8 cellular contexts compared by ENCODE assay signal in genomic region chr20:38229376-38230252, GRCh38. TPM values are rescaled to one million over a fixed set of nuclear protein-coding genes. Genes with fewer than 3 reads are reported as not detected.
A peak's percentile ranks its signal among the peaks of the same experiment; 100 is the strongest.
DNase-seq lines count a peak whose midpoint lies in the region; ATAC-seq and TF ChIP-seq lines count a peak whose summit lies in the region.

No MANE protein-coding gene starts in this region.

- H3K27me3 Mint-ChIP-seq in CD8-positive, alpha-beta memory T cell = peaks cover 7 to 8% of the 10 kb centered on the region in 2 donors

- TF ChIP-seq CTCF in GM06990 (IDR thresholded peaks at IDR 0.05; ENCODE audit: insufficient read depth, low read length, poor library complexity, severe bottlenecking) (peak; percentile 52), dorsolateral prefrontal cortex (IDR thresholded peaks at IDR 0.05 in 54 of 56, conservative IDR thresholded peaks at IDR 0.05 in 2 of 56; ENCODE audit: low read depth in 1 of 56, partially characterized antibody in 56 of 56) (peak in 55 of 56 donors; percentile 31 to 72 (median 53)), ovary (IDR thresholded peaks at IDR 0.05) (peak in 2 of 3 donors; percentile 27 to 37)

- no peaks in the 10 kb centered on the region for H3K36me3 Mint-ChIP-seq in CD8-positive, alpha-beta memory T cell

- H3K36me3 ChIP-seq in GM06990 (ENCODE audit: control insufficient read depth, insufficient read depth, low read length) (no peaks in the 10 kb centered on the region), ovary (no peaks in the 10 kb centered on the region)
- no peaks in the 10 kb centered on the region for H3K36me3 ChIP-seq in CD8-positive, alpha-beta memory T cell (ENCODE audit: insufficient read depth, low read length)

- no peak overlapping the region for H3K27ac Mint-ChIP-seq in CD8-positive, alpha-beta memory T cell

- no peak overlapping the region for H3K4me3 ChIP-seq in GM06990 (replicated peaks; ENCODE audit: low read depth, low read length)
- no peak overlapping the region for H3K4me3 ChIP-seq in dorsolateral prefrontal cortex
- H3K4me3 ChIP-seq in ovary = no peak overlapping the region
- no peak overlapping the region for H3K4me3 ChIP-seq in CD8-positive, alpha-beta memory T cell (ENCODE audit: low read length)

- no peak for TF ChIP-seq EP300 in ovary (IDR thresholded peaks at IDR 0.05)

- CTCF ChIA-PET in CD8-positive, alpha-beta memory T cell (lab: Charles Lee) = interaction anchor here (1.5 kb wide), 1 partner anchor 10 kb away, joined by 5 read pairs; no protein-coding TSS in a partner anchor

- H3K27me3 ChIP-seq in GM06990 (replicated peaks; ENCODE audit: control insufficient read depth, insufficient read depth, low read length) (peaks cover 1% of the 10 kb centered on the region; the same call in 1 of the 2 replicates), dorsolateral prefrontal cortex (no peaks in the 10 kb centered on the region), ovary (no peaks in the 10 kb centered on the region)
- H3K27me3 ChIP-seq in CD8-positive, alpha-beta memory T cell (ENCODE audit: insufficient read depth, low read length, poor library complexity, severe bottlenecking) = no peaks in the 10 kb centered on the region

- H3K27ac ChIP-seq in dorsolateral prefrontal cortex = peak overlapping the region in 25 of 59 donors; percentile 1 to 82 (median 58)
- H3K27ac ChIP-seq in ovary = no peak overlapping the region
- no peak overlapping the region for H3K27ac ChIP-seq in CD8-positive, alpha-beta memory T cell (ENCODE audit: low read depth, low read length)

- H3K9me3 Mint-ChIP-seq in CD8-positive, alpha-beta memory T cell = no peaks in the 10 kb centered on the region

- H3K4me1 ChIP-seq in ovary (ENCODE audit: insufficient read depth) = no peaks in the 10 kb centered on the region
- H3K4me1 ChIP-seq in CD8-positive, alpha-beta memory T cell (ENCODE audit: insufficient read depth, low read length) = no peaks in the 10 kb centered on the region

- WGBS in ovary, 3 donors = 81 to 88% (median 85%) methylated on average over 6 of the region's 6 CpGs

- intact Hi-C loops in dorsolateral prefrontal cortex (cut with DNase I) (loop anchor here (5.0 to 10.0 kb wide), 2 partner anchors 78 to 185 kb away; no protein-coding TSS in a partner anchor), ovary (cut with DNase I) (loop anchor here (5.0 to 10.0 kb wide), 5 partner anchors 73 to 665 kb away; partner anchors contain the start of gene BPI (in 1 of the 4))

- DNase-seq in GM06990 (ENCODE audit: extremely low read depth, insufficient read length) (no peak), NAMALWA (ENCODE audit: low spot score) (peak; percentile 34), dorsolateral prefrontal cortex (peak in 1 of 10 donors; percentile 28), ovary (peak in 2 of 5 donors; percentile 2 to 34), KG1 (lab: John Stamatoyannopoulos, UW) (no peak)
- DNase-seq in CD8-positive, alpha-beta memory T cell = no peak
- no peak for DNase-seq in activated CD4-positive, alpha-beta T cell treated with anti-CD3 and anti-CD28 coated beads, Interleukin-2, amount 50 U/mL, for 48 hours

- ATAC-seq in GM21529 (IDR thresholded peaks at IDR 0.05; ENCODE audit: unreplicated experiment) = no peak

- TF ChIP-seq POLR2A in ovary (IDR thresholded peaks at IDR 0.05) = no peak

- H3K9me3 ChIP-seq in ovary = no peaks in the 10 kb centered on the region
- H3K9me3 ChIP-seq in CD8-positive, alpha-beta memory T cell (ENCODE audit: low read length) = no peaks in the 10 kb centered on the region

- POLR2A ChIA-PET in CD8-positive, alpha-beta memory T cell (lab: Charles Lee) = no interaction called here

- no peak overlapping the region for H3K4me3 Mint-ChIP-seq in CD8-positive, alpha-beta memory T cell

- H3K4me1 Mint-ChIP-seq in CD8-positive, alpha-beta memory T cell = no peaks in the 10 kb centered on the region

RNA-seq across cellular contexts. Expression of gene KIAA1755, which starts 30.9 kb away (rescaled TPM):
- 100 to 1,000 TPM in 6 of 120 experiments, 10 to 100 TPM in 114; 19.2 to 129 (median 51.1) TPM for total RNA-seq in dorsolateral prefrontal cortex
- total RNA-seq in ovary = 10 to 100 TPM in 5 of 7 donors, 1 to 10 TPM in 2; 4.4 to 29.7 (median 16.9) TPM
- polyA plus RNA-seq in ovary = 10 to 100 TPM in 1 of 2 donors, 1 to 10 TPM in 1; 9.6 to 11.8 TPM
- not detected for total RNA-seq in CD8-positive, alpha-beta memory T cell
- polyA plus RNA-seq in CD8-positive, alpha-beta memory T cell = not detected

Comparison
In these comparisons a context has a peak if more than half of its experiments do, and no peak if none do; other contexts are left out.
1. RNA of gene KIAA1755, which starts 30.9 kb away (total RNA-seq): 19.2 to 129 TPM in dorsolateral prefrontal cortex and 4.4 to 29.7 TPM in ovary; not detected in CD8-positive, alpha-beta memory T cell; every median in the first group is over 4 times any median in the second.
2. Peak in every context shown above with its lines, with median percentiles within 50 percentile points of each other: CTCF ChIP-seq.